8 cellular contexts compared by ENCODE assay signal in the genomic region with DNA sequence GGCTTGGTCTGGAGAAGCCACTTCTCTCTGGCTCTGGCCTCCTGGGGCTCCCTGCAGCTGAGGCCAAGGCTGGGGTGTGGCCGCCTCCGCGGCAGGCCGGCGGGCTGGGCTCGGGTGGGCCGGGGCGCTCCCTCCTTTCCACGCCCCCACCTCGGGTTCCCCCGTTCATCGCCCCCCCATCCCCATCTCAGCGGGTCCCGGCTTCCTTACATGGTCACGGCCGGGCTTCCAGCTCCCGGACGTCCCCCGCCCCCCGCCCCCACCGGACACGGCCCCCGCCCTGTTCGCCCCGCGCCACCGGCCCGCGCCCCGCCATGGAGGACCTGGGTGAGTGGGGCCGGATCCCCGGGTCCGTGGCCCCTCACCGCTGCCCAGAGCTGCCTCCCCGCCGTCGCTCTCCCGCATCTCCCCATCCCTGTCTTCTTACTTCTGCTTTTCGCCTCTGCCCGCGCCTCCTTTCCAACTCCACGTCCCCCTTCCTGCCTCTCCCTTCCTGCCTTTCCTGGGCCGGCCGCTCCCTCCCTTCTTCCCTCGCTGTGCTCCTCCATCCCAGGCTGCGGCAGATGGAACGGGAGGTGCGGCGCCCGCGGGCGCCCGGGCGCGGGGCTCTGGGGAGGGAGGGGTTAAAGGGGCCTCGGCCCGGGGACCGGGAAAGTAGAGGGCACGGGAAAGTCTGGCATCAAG. TPM values are rescaled to one million over a fixed set of nuclear protein-coding genes. Genes with fewer than 3 reads are reported as not detected.
DNase-seq lines count a peak whose midpoint lies in the region; ATAC-seq and TF ChIP-seq lines count a peak whose summit lies in the region.

A gene (plus strand): TSS at position 278 of the 684 bp plus-strand sequence. CDS start 37 bp downstream, at position 315.

- no peaks in the 10 kb centered on the region; a peak in 1 of 5 replicates for H3K9me3 Mint-ChIP-seq in H9
- H3K9me3 Mint-ChIP-seq in activated T-helper 17 cell treated with anti-CD3 and anti-CD28 coated beads, Interleukin-2, amount 50 U/mL, for 72 hours = no peaks in the 10 kb centered on the region

- H2BK5ac ChIP-seq in H9 (ENCODE audit: insufficient read length, low read length) (no peak within 1 kb of the TSS), neuronal stem cell (ENCODE audit: low read length) (no peak within 1 kb of the TSS)

- H3K27me3 Mint-ChIP-seq in H9 (ENCODE audit: low read depth) = peaks cover 46% of the 10 kb centered on the region
- peaks cover 4% of the 10 kb centered on the region for H3K27me3 Mint-ChIP-seq in activated T-helper 17 cell treated with anti-CD3 and anti-CD28 coated beads, Interleukin-2, amount 50 U/mL, for 72 hours

- WGBS in H9 (ENCODE audit: extremely low coverage, insufficient read length, low lambda C conversion rate) = no CpG with 5 or more reads among the region's 59 CpGs
- no CpG with 5 or more reads among the region's 59 CpGs for WGBS in neuronal stem cell (ENCODE audit: extremely low coverage in 2 of 2, insufficient read length in 2 of 2, insufficient replicate concordance in 1 of 2), 2 donors

- H3K27ac ChIP-seq in ACC112 (ENCODE audit: low read depth, low read length) = peak within 1 kb of the TSS; percentile 86
- H3K27ac ChIP-seq in H9 (ENCODE audit: insufficient read length, low read depth, low read length) = no peak within 1 kb of the TSS
- no peak within 1 kb of the TSS for H3K27ac ChIP-seq in neuronal stem cell (replicated peaks; ENCODE audit: low read length)

- H3K4me2 ChIP-seq in H9 (ENCODE audit: insufficient read depth, insufficient read length, low read length) (peak within 1 kb of the TSS; percentile 54), neuronal stem cell (ENCODE audit: insufficient read depth, low read length, poor library complexity, severe bottlenecking) (peak within 1 kb of the TSS; percentile 66)

- no peak for TF ChIP-seq CTCF in H9 (conservative IDR thresholded peaks at IDR 0.05)

- no peak within 1 kb of the TSS for H3T11ph ChIP-seq in H9 (ENCODE audit: low read length)

- peak within 1 kb of the TSS; percentile 80 to 89 for H3K4me3 Mint-ChIP-seq in H9
- peak within 1 kb of the TSS; percentile 54 for H3K4me3 Mint-ChIP-seq in activated T-helper 17 cell treated with anti-CD3 and anti-CD28 coated beads, Interleukin-2, amount 50 U/mL, for 72 hours

- H4K8ac ChIP-seq in H9 (replicated peaks; ENCODE audit: insufficient read length, low read depth, low read length) (no peak within 1 kb of the TSS), neuronal stem cell (ENCODE audit: low read depth, low read length) (no peak within 1 kb of the TSS)

- no peaks in the 10 kb centered on the region for H3K9me3 ChIP-seq in H9 (ENCODE audit: control insufficient read depth, low read depth, low read length)
- peaks cover 0 to 5% of the 10 kb centered on the region in 2 donors for H3K9me3 ChIP-seq in neuronal stem cell (replicated peaks in 1 of 2; ENCODE audit: control insufficient read depth in 2 of 2, insufficient read depth in 1 of 2, low read depth in 1 of 2, low read length in 2 of 2)

- H2AK5ac ChIP-seq in H9 (ENCODE audit: insufficient read length, low read length) = no peak within 1 kb of the TSS
- no peak within 1 kb of the TSS for H2AK5ac ChIP-seq in neuronal stem cell (ENCODE audit: low read depth, low read length)

- ATAC-seq in activated T-helper 17 cell treated with anti-CD3 and anti-CD28 coated beads, Interleukin-2, amount 50 U/mL, for 72 hours (replicated peaks) = no peak

- no peak within 1 kb of the TSS for H2BK20ac ChIP-seq in H9 (ENCODE audit: low read depth, low read length, poor library complexity, severe bottlenecking)

- H3K27me3 ChIP-seq in ACC112 (ENCODE audit: insufficient read depth, low read length) = no peaks in the 10 kb centered on the region
- H3K27me3 ChIP-seq in H9 (ENCODE audit: insufficient read depth, low read length) = no peaks in the 10 kb centered on the region; the same call in 1 of the 2 replicates
- H3K27me3 ChIP-seq in neuronal stem cell (ENCODE audit: control insufficient read depth in 3 of 3, insufficient read depth in 3 of 3, low read depth in 1 of 3, low read length in 3 of 3) = peaks cover 0 to 59% (median 29%) of the 10 kb centered on the region in 3 experiments

- peak within 1 kb of the TSS; percentile 53 for H3K18ac ChIP-seq in H9 (ENCODE audit: insufficient read length, low read depth, low read length)
- peak within 1 kb of the TSS; percentile 80 for H3K18ac ChIP-seq in neuronal stem cell (ENCODE audit: low read length)

- peaks cover 17% of the 10 kb centered on the region for H3K23me2 ChIP-seq in H9 (ENCODE audit: insufficient read length, low read depth, low read length, poor library complexity, severe bottlenecking)

- peak within 1 kb of the TSS in 1 of 3 experiments; percentile 91; a peak in 1 of 7 replicates for H3K27ac Mint-ChIP-seq in H9
- peak within 1 kb of the TSS; percentile 50 for H3K27ac Mint-ChIP-seq in activated T-helper 17 cell treated with anti-CD3 and anti-CD28 coated beads, Interleukin-2, amount 50 U/mL, for 72 hours

- H3K36me3 ChIP-seq in ACC112 (ENCODE audit: insufficient read depth, low read length) (peaks cover 29% of the 10 kb centered on the region), neuronal stem cell (replicated peaks in 1 of 2; ENCODE audit: control insufficient read depth in 2 of 2, insufficient read depth in 2 of 2, low read length in 2 of 2) (peaks cover 0 to 34% of the 10 kb centered on the region in 2 donors)

- peaks cover 0 to 18% (median 1%) of the 10 kb centered on the region in 3 experiments; a peak in 3 of 7 replicates for H3K36me3 Mint-ChIP-seq in H9 (ENCODE audit: insufficient read depth in 1 of 3, low read depth in 3 of 3)
- no peaks in the 10 kb centered on the region for H3K36me3 Mint-ChIP-seq in activated T-helper 17 cell treated with anti-CD3 and anti-CD28 coated beads, Interleukin-2, amount 50 U/mL, for 72 hours (ENCODE audit: low read depth)

- H3K9ac ChIP-seq in H9 (ENCODE audit: extremely low read depth, insufficient read length, low read length) (peak within 1 kb of the TSS; percentile 25), neuronal stem cell (ENCODE audit: low read depth, low read length, poor library complexity) (peak within 1 kb of the TSS; percentile 44)

- H4K91ac ChIP-seq in H9 (ENCODE audit: insufficient read length, low read depth, low read length) = no peak within 1 kb of the TSS
- no peak within 1 kb of the TSS for H4K91ac ChIP-seq in neuronal stem cell (ENCODE audit: low read depth, low read length, poor library complexity)

- DNase-seq in H9 = peak; percentile 50
- DNase-seq in germinal center (ENCODE audit: low spot score) = peak; percentile 36
- DNase-seq in neuronal stem cell (ENCODE audit: low spot score) = no peak
- DNase-seq in GM19240 (ENCODE audit: insufficient read length, low spot score) = no peak
- DNase-seq in Ammon's horn (ENCODE audit: low spot score) = no peak
- DNase-seq in DMS153 (lab: John Stamatoyannopoulos, UW) = no peak

- H2AFZ ChIP-seq in ACC112 (ENCODE audit: low read length, unreplicated experiment) = peak within 1 kb of the TSS; percentile 61
- H2AFZ ChIP-seq in H9 (ENCODE audit: low read length) = no peak within 1 kb of the TSS
- H2AFZ ChIP-seq in neuronal stem cell (ENCODE audit: low read length) = peak within 1 kb of the TSS; percentile 91

- H3K4ac ChIP-seq in H9 (ENCODE audit: low read depth, low read length) (no peak within 1 kb of the TSS), neuronal stem cell (ENCODE audit: low read length) (no peak within 1 kb of the TSS)

- H3K23ac ChIP-seq in H9 (ENCODE audit: insufficient read length, low read depth, low read length) (no peak within 1 kb of the TSS), neuronal stem cell (ENCODE audit: low read depth, low read length, poor library complexity) (peak within 1 kb of the TSS; percentile 89)

- H2BK120ac ChIP-seq in H9 (ENCODE audit: low read depth, low read length, poor library complexity, severe bottlenecking) (no peak within 1 kb of the TSS), neuronal stem cell (ENCODE audit: low read depth, low read length) (no peak within 1 kb of the TSS)

- no peaks in the 10 kb centered on the region for H4K20me1 ChIP-seq in H9 (ENCODE audit: control insufficient read depth, insufficient read depth, insufficient read length)

- H3K4me3 ChIP-seq in ACC112 (ENCODE audit: low read depth, low read length) (peak within 1 kb of the TSS; percentile 93), neuronal stem cell (ENCODE audit: low read length in 2 of 2) (peak within 1 kb of the TSS; percentile 61 to 76)

- H3K4me1 ChIP-seq in ACC112 (ENCODE audit: control insufficient read depth, insufficient read depth, low read length, unreplicated experiment) = peaks cover 31% of the 10 kb centered on the region
- H3K4me1 ChIP-seq in H9 (ENCODE audit: insufficient read depth, low read length) = peaks cover 3% of the 10 kb centered on the region; the same call in 1 of the 2 replicates
- H3K4me1 ChIP-seq in neuronal stem cell (ENCODE audit: control insufficient read depth in 2 of 2, insufficient read depth in 1 of 2, low read depth in 1 of 2, low read length in 2 of 2) = peaks cover 5% of the 10 kb centered on the region in 2 donors

- peaks cover 14 to 20% of the 10 kb centered on the region in 2 experiments for H3K4me1 Mint-ChIP-seq in H9
- H3K4me1 Mint-ChIP-seq in activated T-helper 17 cell treated with anti-CD3 and anti-CD28 coated beads, Interleukin-2, amount 50 U/mL, for 72 hours = peaks cover 4% of the 10 kb centered on the region

- H3K14ac ChIP-seq in H9 (ENCODE audit: insufficient read depth, low read length) = peak within 1 kb of the TSS; percentile 62; the same call in 1 of the 2 replicates
- H3K14ac ChIP-seq in neuronal stem cell (ENCODE audit: low read length) = peak within 1 kb of the TSS; percentile 38

- H2BK15ac ChIP-seq in H9 (ENCODE audit: low read depth, low read length) (no peak within 1 kb of the TSS), neuronal stem cell (ENCODE audit: low read length) (peak within 1 kb of the TSS; percentile 58)

- H3K56ac ChIP-seq in H9 (ENCODE audit: insufficient read length, low read depth, low read length) = no peak within 1 kb of the TSS

- H4K5ac ChIP-seq in H9 (ENCODE audit: insufficient read length, low read depth, low read length) = no peak within 1 kb of the TSS

- H2BK12ac ChIP-seq in H9 (ENCODE audit: insufficient read length, low read depth, low read length) = no peak within 1 kb of the TSS
- H2BK12ac ChIP-seq in neuronal stem cell (ENCODE audit: low read length) = peak within 1 kb of the TSS; percentile 41

- peaks cover 18% of the 10 kb centered on the region for H3K79me2 ChIP-seq in ACC112 (ENCODE audit: control insufficient read depth, insufficient read depth, low read length, unreplicated experiment)
- no peaks in the 10 kb centered on the region for H3K79me2 ChIP-seq in H9 (ENCODE audit: insufficient read depth, low read length)

- H3K79me1 ChIP-seq in H9 (ENCODE audit: insufficient read depth, low read depth, low read length, poor library complexity, severe bottlenecking) (no peaks in the 10 kb centered on the region), neuronal stem cell (ENCODE audit: low read depth, low read length) (no peaks in the 10 kb centered on the region)

RNA-seq across cellular contexts. Expression of the gene that starts here (rescaled TPM):
- total RNA-seq in H9 (2021) = 15.4 and 15.5 TPM in 2 replicates
- total RNA-seq in activated T-helper 17 cell treated with anti-CD3 and anti-CD28 coated beads, Interleukin-2, amount 50 U/mL, for 72 hours = 1 to 10 TPM; 2.7 to 5.6 TPM
- 0.07 TPM for polyA plus RNA-seq in neuronal stem cell (2013, experiment 1 of 2)
- polyA plus RNA-seq in neuronal stem cell (2013, experiment 2 of 2) = 0.21 TPM

Comparison
In these comparisons a context has a peak if more than half of its experiments do, and no peak if none do; other contexts are left out.
1. DNase-seq: peak in H9 (single experiment) and germinal center (single experiment); none in neuronal stem cell (single experiment), GM19240 (single experiment), Ammon's horn (single experiment) and DMS153 (single experiment).